ENCODE assay signal across 25 cellular contexts in the genomic region with DNA sequence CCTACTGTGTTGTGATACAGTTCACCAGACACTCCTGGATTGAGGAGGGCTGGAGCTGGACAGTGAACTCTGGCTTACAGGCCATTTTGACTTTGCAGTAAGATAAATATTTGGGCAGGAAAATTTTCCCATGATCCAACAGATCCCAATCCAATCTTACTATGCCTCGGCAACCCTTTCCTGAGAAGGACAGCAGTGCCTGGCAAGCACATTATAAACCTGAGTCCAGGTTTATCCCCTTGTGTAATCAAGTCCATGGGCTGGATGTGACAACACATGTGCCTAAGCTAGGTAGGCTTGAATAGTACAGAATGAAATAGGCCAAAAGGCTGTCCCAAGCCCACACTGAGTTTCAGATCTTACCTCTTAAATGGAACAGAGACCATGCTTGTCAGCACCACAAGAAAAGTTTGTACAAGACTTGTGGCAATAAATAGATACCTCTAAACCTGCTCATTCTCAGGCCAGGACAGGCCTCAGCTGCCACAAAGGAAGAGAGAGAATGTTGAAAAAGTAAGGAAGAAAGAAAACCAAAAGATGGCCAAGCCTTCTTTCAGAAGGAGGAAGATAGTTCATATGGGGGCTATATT. TPM values are rescaled to one million over a fixed set of nuclear protein-coding genes. Genes with fewer than 3 reads are reported as not detected.
DNase-seq lines count a peak whose midpoint lies in the region; ATAC-seq, FAIRE-seq and TF ChIP-seq lines count a peak whose summit lies in the region.
"Had no signal": no experiment of that assay in that cellular context is flagged by ENCODE, and none has a peak within 500 bp of the region (broad histone marks: within the 10 kb centered on the region; RNA-seq: fewer than 3 reads in every experiment).

No MANE protein-coding gene starts in this region.

- no peak overlapping the region for H3K4me3 Mint-ChIP-seq in Calu3 (ENCODE audit: low read depth, unreplicated experiment)
- H3K4me3 Mint-ChIP-seq: activated T-helper 1 cell treated with anti-CD3 and anti-CD28 coated beads, Interleukin-12 subunit alpha, Interleukin-12 subunit beta, Interleukin-2, Interleukin-4 antibody, amounts not matched to agents 30 ng/mL and 10 ng/mL and 1 ng/mL, durations not matched to agents 14 hours and 24 hours and 36 hours had no signal

- H3K9me3 Mint-ChIP-seq in Calu3 (ENCODE audit: low read depth, unreplicated experiment) = peaks cover 17% of the 10 kb centered on the region

- H3K9me2 ChIP-seq in MM.1S (replicated peaks; ENCODE audit: insufficient read depth, low read length) = no peaks in the 10 kb centered on the region

- H3K4me3 ChIP-seq in MM.1S (ENCODE audit: low read length) = no peak overlapping the region
- H3K4me3 ChIP-seq: breast epithelium, heart left ventricle, PC-9, right atrium auricular region had no signal

- H4K20me1 ChIP-seq in MM.1S (ENCODE audit: insufficient read depth, low read length) = no peaks in the 10 kb centered on the region

- ATAC-seq in GM19351 (IDR thresholded peaks at IDR 0.05; ENCODE audit: unreplicated experiment) (peak; percentile 44), left lobe of liver (peak; percentile 91)
- ATAC-seq: heart left ventricle, Right ventricle myocardium inferior had no signal

- H3K36me3 ChIP-seq in MM.1S (replicated peaks; ENCODE audit: insufficient read depth, low read length) = peaks cover 4% of the 10 kb centered on the region; the same call in 1 of the 2 replicates
- H3K36me3 ChIP-seq: breast epithelium had no signal

- H3K79me2 ChIP-seq in MM.1S (ENCODE audit: low read length) = no peaks in the 10 kb centered on the region

- TF ChIP-seq CTCF in GM10266 (IDR thresholded peaks at IDR 0.05; ENCODE audit: control insufficient read depth, insufficient read depth, low read depth, missing control alignments) = no peak
- TF ChIP-seq CTCF in MM.1S (IDR thresholded peaks at IDR 0.05; ENCODE audit: low read length) = no peak
- no peak for TF ChIP-seq CTCF in Calu3 (IDR thresholded peaks at IDR 0.05; ENCODE audit: unreplicated experiment)

- H3K4me2 ChIP-seq in MM.1S (ENCODE audit: low read depth, low read length) = no peak overlapping the region
- H3K4me2 ChIP-seq: PC-9 had no signal

- H2AFZ ChIP-seq in MM.1S (ENCODE audit: low read length) = no peak overlapping the region
- H2AFZ ChIP-seq: PC-9 had no signal

- no peaks in the 10 kb centered on the region for H3K9me3 ChIP-seq in MM.1S (replicated peaks; ENCODE audit: insufficient read depth, low read length)

- H3K9ac ChIP-seq in MM.1S (ENCODE audit: low read length) = no peak overlapping the region

- H3K27me3 ChIP-seq in MM.1S (replicated peaks; ENCODE audit: insufficient read depth, low read length) = no peaks in the 10 kb centered on the region
- H3K27me3 ChIP-seq: breast epithelium, heart left ventricle, right atrium auricular region had no signal

- peaks cover 9% of the 10 kb centered on the region for H3K36me3 Mint-ChIP-seq in Calu3 (ENCODE audit: insufficient read depth, unreplicated experiment)

- peak overlapping the region; percentile 23; the same call in 1 of the 2 replicates for H3K27ac ChIP-seq in MM.1S (ENCODE audit: low read length)
- H3K27ac ChIP-seq: breast epithelium, C4-2B, heart left ventricle, PC-9, right atrium auricular region had no signal

- H3F3A ChIP-seq in MM.1S (ENCODE audit: insufficient read depth, low read length) = no peaks in the 10 kb centered on the region

- CTCF ChIA-PET in Calu3 (lab: Charles Lee) = interaction anchor here (0.6 to 0.7 kb wide), 3 partner anchors 10 to 26 kb away, joined by 3 to 8 read pairs (median 4); no protein-coding TSS in a partner anchor

- no TSS peak for BruUV-seq in Calu3 (replicated peaks; lab: Mats Ljungman, UMichigan)

- H3K27ac Mint-ChIP-seq in Calu3 (ENCODE audit: unreplicated experiment) = no peak overlapping the region
- H3K27ac Mint-ChIP-seq: IgD-negative memory B cell had no signal

- intact Hi-C loops in Calu3 (cut with micrococcal nuclease; ENCODE audit: unreplicated experiment) = no loop called here

- no peaks in the 10 kb centered on the region for H3K4me1 Mint-ChIP-seq in Calu3 (ENCODE audit: low read depth, unreplicated experiment)

- H3K4me1 ChIP-seq in MM.1S (ENCODE audit: low read length) = peaks cover 16% of the 10 kb centered on the region
- H3K4me1 ChIP-seq: breast epithelium, heart left ventricle, right atrium auricular region had no signal

- FAIRE-seq in frontal cortex (lab: Jason Lieb, UNC) = no peak

- H3K27me3 Mint-ChIP-seq in Calu3 (ENCODE audit: unreplicated experiment) = no peaks in the 10 kb centered on the region
- H3K27me3 Mint-ChIP-seq: IgD-negative memory B cell had no signal

- DNase-seq in GM10266 (ENCODE audit: extremely low spot score) (peak; percentile 41), MM.1S (peak; percentile 30), left lobe of liver (ENCODE audit: low spot score) (no peak), frontal cortex (ENCODE audit: low spot score in 2 of 2) (no peak), Calu3 (no peak)
- DNase-seq in stimulated activated CD4-positive, alpha-beta T cell treated with anti-CD3 and anti-CD28 coated beads, Interleukin-1b, Interleukin-23, amount 100 ng/mL, for 48 hours = no peak
- DNase-seq: activated CD4-positive, alpha-beta T cell treated with anti-CD3 and anti-CD28 coated beads for 4 hours; activated naive CD4-positive, alpha-beta T cell treated with anti-CD3 and anti-CD28 coated beads, Interleukin-2, amount 50 U/mL, for 16 hours; DMS79 treated with DMSO at 0.1 percent for 48 hours; GF-D8; heart left ventricle; mammary epithelial cell; NCI-H1092; NCI-H187; NCI-H2171 treated with DMSO at 0.1 percent for 48 hours; NCI-H524 treated with DMSO at 0.1 percent for 48 hours; PC-9; trophoblast cell had no signal

RNA-seq across cellular contexts. Expression of a gene that starts 34.9 kb away (rescaled TPM):
- total RNA-seq in left lobe of liver (23.3 TPM), frontal cortex (35.9 TPM), Calu3 (2022) (17.0 and 20.4 TPM in 2 replicates)

RNA-seq across cellular contexts. Expression of a gene that starts 49.4 kb away (rescaled TPM):
- total RNA-seq in left lobe of liver = 0.18 TPM
- 32.2 TPM for total RNA-seq in frontal cortex
- 5.4 and 6.0 TPM in 2 replicates for total RNA-seq in Calu3 (2022)
- total RNA-seq: right atrium auricular region, Right ventricle myocardium inferior had no signal

Comparison
In these comparisons a context has a peak if more than half of its experiments do, and no peak if none do; other contexts are left out.
1. DNase-seq: peak in GM10266 (single experiment) and MM.1S (single experiment); none in left lobe of liver (single experiment), frontal cortex (0 of 2), stimulated activated CD4-positive, alpha-beta T cell treated with anti-CD3 and anti-CD28 coated beads, Interleukin-1b, Interleukin-23, amount 100 ng/mL, for 48 hours (single experiment) and Calu3 (single experiment).